24 cellular contexts compared by ENCODE assay signal in the genomic region with DNA sequence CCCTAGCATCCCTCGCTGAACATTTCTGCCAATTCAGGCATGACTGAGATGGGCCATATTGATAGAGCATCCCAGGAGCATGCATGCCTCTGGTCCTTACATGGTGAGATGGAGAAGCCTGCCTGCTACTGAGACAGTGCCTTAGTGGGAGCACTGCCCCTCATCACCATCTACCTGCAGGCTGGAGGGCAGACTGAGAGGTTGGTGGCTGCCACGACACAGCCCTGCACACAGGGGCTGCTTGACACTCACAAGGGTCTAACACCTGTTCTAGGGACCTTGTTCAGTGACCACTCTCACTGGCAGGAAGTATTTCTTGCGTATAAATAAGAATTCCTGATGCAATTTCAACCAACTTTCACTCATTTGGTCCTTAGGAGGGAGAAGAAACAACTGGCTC.
"Had no signal": no experiment of that assay in that cellular context is flagged by ENCODE, and none has a peak within 500 bp of the region (broad histone marks: within the 10 kb centered on the region; RNA-seq: fewer than 3 reads in every experiment).

No MANE protein-coding gene starts in this region.

- H3K27me3 ChIP-seq: gastrocnemius medialis, right atrium auricular region, stomach, thyroid gland, upper lobe of left lung, vagina had no signal

- H3K27ac Mint-ChIP-seq: mesothelial cell of epicardium; naive B cell; natural killer cell treated with Interleukin-12 subunit alpha and Interleukin-12 subunit beta and Interleukin-15 and Interleukin-18, amount 100 ng/mL, for 72 hours had no signal

- H3K27me3 Mint-ChIP-seq: effector memory CD8-positive, alpha-beta T cell; naive B cell; natural killer cell treated with Interleukin-12 subunit alpha and Interleukin-12 subunit beta and Interleukin-15 and Interleukin-18, amount 100 ng/mL, for 72 hours had no signal

- H3K4me1 Mint-ChIP-seq: mesothelial cell of epicardium, naive B cell had no signal

- H3K27ac ChIP-seq: gastrocnemius medialis, prostate gland, right atrium auricular region, stomach, upper lobe of left lung, vagina had no signal

- H3K4me2 ChIP-seq: smooth muscle cell had no signal

- H3K9me3 ChIP-seq: gastrocnemius medialis, mucosa of descending colon, prostate gland, right atrium auricular region, thyroid gland, upper lobe of left lung, vagina had no signal

- FAIRE-seq: kidney had no signal

- H3K4me3 ChIP-seq: gastrocnemius medialis, mucosa of descending colon, prostate gland, right atrium auricular region, smooth muscle cell, stomach, thyroid gland, upper lobe of left lung, vagina had no signal

- H3K4me3 Mint-ChIP-seq: effector memory CD8-positive, alpha-beta T cell; mesothelial cell of epicardium; naive B cell; natural killer cell treated with Interleukin-12 subunit alpha and Interleukin-12 subunit beta and Interleukin-15 and Interleukin-18, amount 100 ng/mL, for 72 hours; neural crest cell had no signal

- DNase-seq: cortex of kidney; effector memory CD8-positive, alpha-beta T cell; foreskin fibroblast; gastrocnemius medialis; kidney; mesenchymal stem cell; mucosa of descending colon; naive B cell; nucleus accumbens; stimulated activated CD4-positive, alpha-beta T cell treated with anti-CD3 and anti-CD28 coated beads, Interleukin-12 subunit alpha, Interleukin-12 subunit beta, amount 100 ng/mL, for 4 hours; stimulated activated CD4-positive, alpha-beta T cell treated with anti-CD3 and anti-CD28 coated beads, Interleukin-1b, Interleukin-23, amount 100 ng/mL, for 48 hours; stimulated activated CD4-positive, alpha-beta T cell treated with anti-CD3 and anti-CD28 coated beads, Interleukin-4, amount 100 ng/mL, for 1 hour; stimulated activated CD8-positive, alpha-beta memory T cell treated with anti-CD3 and anti-CD28 coated beads, Interleukin-4, amount 100 ng/mL, for 48 hours; stimulated activated naive CD4-positive, alpha-beta T cell treated with Interleukin-2 at 50 U/mL for 16 hours; stomach; upper lobe of left lung had no signal

- H3K9me3 Mint-ChIP-seq: effector memory CD8-positive, alpha-beta T cell; mesothelial cell of epicardium; natural killer cell treated with Interleukin-12 subunit alpha and Interleukin-12 subunit beta and Interleukin-15 and Interleukin-18, amount 100 ng/mL, for 72 hours; neural crest cell had no signal

- H3K4me1 ChIP-seq: gastrocnemius medialis, prostate gland, right atrium auricular region, stomach, upper lobe of left lung, vagina had no signal
